In the genomic region with DNA sequence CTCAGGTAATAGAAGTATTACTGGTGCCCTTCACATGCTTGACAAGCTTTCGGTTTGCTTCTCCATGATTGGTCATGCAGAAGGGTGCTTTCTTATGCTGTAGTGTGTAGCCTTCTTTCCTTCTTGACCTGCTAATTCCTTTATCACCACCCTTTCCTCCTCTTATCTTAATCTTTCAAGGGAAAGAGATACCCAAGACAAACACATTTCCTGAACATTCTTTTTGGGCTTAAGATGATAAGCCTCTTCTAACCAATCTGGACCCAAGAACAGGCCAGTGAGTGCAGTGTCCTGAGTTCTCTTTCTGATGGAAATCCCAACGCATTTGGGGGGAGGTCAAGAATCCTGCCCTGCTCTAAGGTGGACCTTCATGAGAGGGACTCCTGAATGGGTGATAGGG, we compare ENCODE assay signal across 27 cellular contexts. TPM values are rescaled to one million over a fixed set of nuclear protein-coding genes. Genes with fewer than 3 reads are reported as not detected.
"Had no signal": no experiment of that assay in that cellular context is flagged by ENCODE, and none has a peak within 500 bp of the region (broad histone marks: within the 10 kb centered on the region; RNA-seq: fewer than 3 reads in every experiment).

No MANE protein-coding gene starts in this region.

- DNase-seq: naive B cell; naive thymus-derived CD8-positive, alpha-beta T cell; occipital lobe; ovary; retina; right cardiac atrium; right lobe of liver; sigmoid colon; small intestine; stimulated activated CD4-positive, alpha-beta T cell treated with anti-CD3 and anti-CD28 coated beads, Interleukin-15, amount 100 ng/mL, for 24 hours; stimulated activated CD4-positive, alpha-beta T cell treated with anti-CD3 and anti-CD28 coated beads, Interleukin-2, amount 100 ng/mL, for 24 hours; stimulated activated CD4-positive, alpha-beta T cell treated with anti-CD3 and anti-CD28 coated beads, Interleukin-2, amount 100 ng/mL, for 48 hours; stimulated activated CD4-positive, alpha-beta T cell treated with anti-CD3 and anti-CD28 coated beads, Interleukin-4, amount 100 ng/mL, for 24 hours; stimulated activated naive B cell treated with anti-CD40 and anti-IgM and Interleukin-4, amounts not matched to agents 10 μg/mL and 1 μg/mL and 100 μg/mL, for 72 hours; stimulated activated naive CD4-positive, alpha-beta T cell treated with Interleukin-2 at 50 U/mL for 16 hours; stomach; thyroid gland; upper lobe of left lung had no signal

- H3K36me3 Mint-ChIP-seq: naive B cell; naive thymus-derived CD8-positive, alpha-beta T cell; neural progenitor cell; stimulated activated effector memory CD8-positive, alpha-beta T cell treated with anti-CD3 and anti-CD28 coated beads, Interleukin-12 subunit alpha, Interleukin-12 subunit beta, amount 100 ng/mL, for 72 hours; stimulated activated naive B cell treated with anti-CD40 and anti-IgM and Interleukin-4, amounts not matched to agents 10 μg/mL and 1 μg/mL and 100 μg/mL, for 72 hours had no signal

- H3K27me3 ChIP-seq: neural progenitor cell, ovary, right lobe of liver, sigmoid colon, stomach, thyroid gland, tibial nerve, upper lobe of left lung, vagina had no signal

- H3K4me1 ChIP-seq: parathyroid adenoma, prostate gland, right lobe of liver, sigmoid colon, stomach, thyroid gland, tibial nerve, upper lobe of left lung, vagina had no signal

- H3K9me3 Mint-ChIP-seq: naive thymus-derived CD8-positive, alpha-beta T cell; nephron; neural progenitor cell; stimulated activated effector memory CD8-positive, alpha-beta T cell treated with anti-CD3 and anti-CD28 coated beads, Interleukin-12 subunit alpha, Interleukin-12 subunit beta, amount 100 ng/mL, for 72 hours; stimulated activated naive B cell treated with anti-CD40 and anti-IgM and Interleukin-4, amounts not matched to agents 10 μg/mL and 1 μg/mL and 100 μg/mL, for 72 hours; stimulated activated naive CD8-positive, alpha-beta T cell treated with anti-CD3 and anti-CD28 coated beads, Interleukin-15, Interleukin-2, amounts not matched to agents 100 ng/mL and 50 ng/mL, for 24 hours had no signal

- H3K4me3 ChIP-seq: neural progenitor cell, ovary, prostate gland, right lobe of liver, sigmoid colon, stomach, thoracic aorta, thyroid gland, tibial nerve, upper lobe of left lung, vagina had no signal

- H3K27ac ChIP-seq: neural progenitor cell, ovary, parathyroid adenoma, prostate gland, right lobe of liver, sigmoid colon, stomach, thoracic aorta, thyroid gland, tibial nerve, upper lobe of left lung, vagina had no signal

- H3K9ac ChIP-seq: neural progenitor cell, parathyroid adenoma had no signal

- H3K4me3 Mint-ChIP-seq: naive B cell; naive thymus-derived CD8-positive, alpha-beta T cell; nephron; neural progenitor cell; stimulated activated effector memory CD8-positive, alpha-beta T cell treated with anti-CD3 and anti-CD28 coated beads, Interleukin-12 subunit alpha, Interleukin-12 subunit beta, amount 100 ng/mL, for 72 hours; stimulated activated naive B cell treated with anti-CD40 and anti-IgM and Interleukin-4, amounts not matched to agents 10 μg/mL and 1 μg/mL and 100 μg/mL, for 72 hours; stimulated activated naive CD8-positive, alpha-beta T cell treated with anti-CD3 and anti-CD28 coated beads, Interleukin-15, Interleukin-2, amounts not matched to agents 100 ng/mL and 50 ng/mL, for 24 hours had no signal

- H3K36me3 ChIP-seq: neural progenitor cell, ovary, prostate gland, right lobe of liver, sigmoid colon, thoracic aorta, thyroid gland, tibial nerve, upper lobe of left lung, vagina had no signal

- H3K4me1 Mint-ChIP-seq: naive B cell; naive thymus-derived CD8-positive, alpha-beta T cell; stimulated activated effector memory CD8-positive, alpha-beta T cell treated with anti-CD3 and anti-CD28 coated beads, Interleukin-12 subunit alpha, Interleukin-12 subunit beta, amount 100 ng/mL, for 72 hours; stimulated activated naive B cell treated with anti-CD40 and anti-IgM and Interleukin-4, amounts not matched to agents 10 μg/mL and 1 μg/mL and 100 μg/mL, for 72 hours had no signal

- H3K27ac Mint-ChIP-seq: nephron; neural progenitor cell; stimulated activated effector memory CD8-positive, alpha-beta T cell treated with anti-CD3 and anti-CD28 coated beads, Interleukin-12 subunit alpha, Interleukin-12 subunit beta, amount 100 ng/mL, for 72 hours; stimulated activated naive B cell treated with anti-CD40 and anti-IgM and Interleukin-4, amounts not matched to agents 10 μg/mL and 1 μg/mL and 100 μg/mL, for 72 hours; stimulated activated naive CD8-positive, alpha-beta T cell treated with anti-CD3 and anti-CD28 coated beads, Interleukin-15, Interleukin-2, amounts not matched to agents 100 ng/mL and 50 ng/mL, for 24 hours had no signal

- H3K9me3 ChIP-seq: ovary, prostate gland, right lobe of liver, sigmoid colon, stomach, thoracic aorta, thyroid gland, tibial nerve, upper lobe of left lung, vagina had no signal

RNA-seq across cellular contexts. Expression of a gene that starts 33.8 kb away (rescaled TPM):
- total RNA-seq: naive thymus-derived CD8-positive, alpha-beta T cell had no signal
- polyA plus RNA-seq: naive thymus-derived CD8-positive, alpha-beta T cell had no signal
